11 cellular contexts compared by ENCODE assay signal in genomic region chr10:18649364-18649959, GRCh38. TPM values are rescaled to one million over a fixed set of nuclear protein-coding genes. Genes with fewer than 3 reads are reported as not detected.
DNase-seq lines count a peak whose midpoint lies in the region; ATAC-seq and TF ChIP-seq lines count a peak whose summit lies in the region.
"Had no signal": no experiment of that assay in that cellular context is flagged by ENCODE, and none has a peak within 500 bp of the region (broad histone marks: within the 10 kb centered on the region; RNA-seq: fewer than 3 reads in every experiment).

No MANE protein-coding gene starts in this region.

- no peak overlapping the region for H2BK20ac ChIP-seq in IMR-90 (ENCODE audit: low read depth, low read length)

- H3K14ac ChIP-seq in IMR-90 (replicated peaks; ENCODE audit: low read depth, low read length), result no peak overlapping the region

- H3K23ac ChIP-seq in IMR-90 (ENCODE audit: low read depth, low read length), result no peak overlapping the region

- H4K20me1 ChIP-seq in IMR-90 (ENCODE audit: insufficient read depth, low read length), result no peaks in the 10 kb centered on the region

- no TSS peak for BruUV-seq in IMR-90 (replicated peaks; lab: Mats Ljungman, UMichigan)

- no peak for ATAC-seq in CD8-positive, alpha-beta T cell
- ATAC-seq in IMR-90 (ENCODE audit: low read depth) (no peak), right lobe of liver (peak in 1 of 4 donors; percentile 5), GM21737 (IDR thresholded peaks at IDR 0.05; ENCODE audit: unreplicated experiment) (no peak)

- H3K36me3 ChIP-seq in CD8-positive, alpha-beta T cell (ENCODE audit: insufficient read depth, low read length), result no peaks in the 10 kb centered on the region
- no peaks in the 10 kb centered on the region for H3K36me3 ChIP-seq in IMR-90 (ENCODE audit: control insufficient read depth, insufficient read depth, low read length)
- H3K36me3 ChIP-seq in right lobe of liver, result peaks cover 0 to 13% (median 0%) of the 10 kb centered on the region in 4 donors

- in situ Hi-C loops in IMR-90 (cut with MboI; ENCODE audit: low sequenced_read_pairs), result no loop called here

- H3K79me1 ChIP-seq in IMR-90 (ENCODE audit: low read depth in 1 of 2, low read length in 2 of 2), result peaks cover 13 to 24% of the 10 kb centered on the region in 2 experiments

- H3K27me3 Mint-ChIP-seq in CD8-positive, alpha-beta T cell (ENCODE audit: low read depth), result no peaks in the 10 kb centered on the region
- no peaks in the 10 kb centered on the region for H3K27me3 Mint-ChIP-seq in activated T-helper 1 cell treated with anti-CD3 and anti-CD28 coated beads, Interleukin-12 subunit alpha, Interleukin-12 subunit beta, Interleukin-2, Interleukin-4 antibody, amounts not matched to agents 30 ng/mL and 10 ng/mL and 1 ng/mL, durations not matched to agents 14 hours and 24 hours and 36 hours (ENCODE audit: insufficient read depth)

- peaks cover 47% of the 10 kb centered on the region for H3K36me3 Mint-ChIP-seq in CD8-positive, alpha-beta T cell
- H3K36me3 Mint-ChIP-seq in activated T-helper 1 cell treated with anti-CD3 and anti-CD28 coated beads, Interleukin-12 subunit alpha, Interleukin-12 subunit beta, Interleukin-2, Interleukin-4 antibody, amounts not matched to agents 30 ng/mL and 10 ng/mL and 1 ng/mL, durations not matched to agents 14 hours and 24 hours and 36 hours (ENCODE audit: low read depth), result peaks cover 12% of the 10 kb centered on the region

- WGBS in IMR-90 (ENCODE audit: extremely low coverage in 2 of 2, insufficient read length in 1 of 2), 2 experiments, result no CpG with 5 or more reads among the region's 7 CpGs
- WGBS in right lobe of liver (ENCODE audit: insufficient coverage, low coverage, low lambda C conversion rate, missing lambda C conversion rate), result 23% methylated on average over 7 of the region's 7 CpGs

- H2AK5ac ChIP-seq in IMR-90 (ENCODE audit: low read depth, low read length), result no peak overlapping the region

- no peak overlapping the region for H3K27ac Mint-ChIP-seq in CD8-positive, alpha-beta T cell
- H3K27ac Mint-ChIP-seq in activated T-helper 1 cell treated with anti-CD3 and anti-CD28 coated beads, Interleukin-12 subunit alpha, Interleukin-12 subunit beta, Interleukin-2, Interleukin-4 antibody, amounts not matched to agents 30 ng/mL and 10 ng/mL and 1 ng/mL, durations not matched to agents 14 hours and 24 hours and 36 hours, result peak overlapping the region; percentile 70

- peak overlapping the region in 1 of 2 experiments; percentile 46; a peak in 1 of 4 replicates for H4K8ac ChIP-seq in IMR-90 (ENCODE audit: low read depth in 2 of 2, low read length in 2 of 2)

- no peak overlapping the region for H3K27ac ChIP-seq in CD8-positive, alpha-beta T cell (ENCODE audit: low read depth, low read length)
- H3K27ac ChIP-seq in IMR-90 (ENCODE audit: insufficient read depth, low read length), result no peak overlapping the region
- peak overlapping the region; percentile 92 to 95 (median 92) for H3K27ac ChIP-seq in right lobe of liver
- H3K27ac ChIP-seq in coronary artery, result no peak overlapping the region
- H3K27ac ChIP-seq: thoracic aorta had no signal

- peak overlapping the region; percentile 81 for H3K4me2 ChIP-seq in IMR-90 (ENCODE audit: low read depth, low read length)

- TF ChIP-seq RAD21 in IMR-90 (IDR thresholded peaks at IDR 0.05; ENCODE audit: low read length), result no peak

- POLR2A ChIA-PET in CD8-positive, alpha-beta T cell (lab: Charles Lee), result interaction anchor here (1.6 kb wide), 1 partner anchor 10 kb away, joined by 4 read pairs; the partner anchor contains the start of gene ARL5B
- POLR2A ChIA-PET in IMR-90 (lab: Charles Lee; ENCODE audit: unreplicated experiment), result no interaction called here

- no peak overlapping the region for H2AK9ac ChIP-seq in IMR-90 (replicated peaks; ENCODE audit: low read depth, low read length, poor library complexity)

- H3K4ac ChIP-seq in IMR-90 (ENCODE audit: low read depth, low read length), result no peak overlapping the region

- no peak overlapping the region for H2AFZ ChIP-seq in IMR-90 (replicated peaks; ENCODE audit: low read length, poor library complexity)

- dilution Hi-C loops in IMR-90 (cut with HindIII; ENCODE audit: low sequenced_read_pairs, unreplicated experiment), result no loop called here

- peak overlapping the region; percentile 98 for H3K4me3 Mint-ChIP-seq in CD8-positive, alpha-beta T cell
- H3K4me3 Mint-ChIP-seq in activated T-helper 1 cell treated with anti-CD3 and anti-CD28 coated beads, Interleukin-12 subunit alpha, Interleukin-12 subunit beta, Interleukin-2, Interleukin-4 antibody, amounts not matched to agents 30 ng/mL and 10 ng/mL and 1 ng/mL, durations not matched to agents 14 hours and 24 hours and 36 hours, result peak overlapping the region; percentile 96

- no peaks in the 10 kb centered on the region for H3K27me3 ChIP-seq in CD8-positive, alpha-beta T cell (ENCODE audit: insufficient read depth, low read length)
- H3K27me3 ChIP-seq in IMR-90 (ENCODE audit: control insufficient read depth, insufficient read depth, low read length), result no peaks in the 10 kb centered on the region
- no peaks in the 10 kb centered on the region for H3K27me3 ChIP-seq in right lobe of liver

- no peak for DNase-seq in CD8-positive, alpha-beta T cell
- no peak for DNase-seq in IMR-90
- no peak for DNase-seq in activated T-helper 1 cell treated with anti-CD3 and anti-CD28 coated beads, Interleukin-12 subunit alpha, Interleukin-12 subunit beta, Interleukin-2, Interleukin-4 antibody, amounts not matched to agents 30 ng/mL and 10 ng/mL and 1 ng/mL, durations not matched to agents 14 hours and 24 hours and 36 hours (ENCODE audit: low spot score)
- no peak for DNase-seq in right lobe of liver
- no peak for DNase-seq in coronary artery (ENCODE audit: low spot score)
- DNase-seq in NCI-H1105 treated with DMSO at 0.1 percent for 48 hours (lab: John Stamatoyannopoulos, UW), result no peak
- no peak for DNase-seq in T1000 (lab: John Stamatoyannopoulos, UW)
- DNase-seq: NCI-H446 treated with DMSO at 0.1 percent for 48 hours; stimulated activated CD4-positive, alpha-beta T cell treated with anti-CD3 and anti-CD28 coated beads, Interleukin-12 subunit alpha, Interleukin-12 subunit beta, amount 100 ng/mL, for 4 hours had no signal

- no peaks in the 10 kb centered on the region for H3K9me3 ChIP-seq in CD8-positive, alpha-beta T cell (ENCODE audit: low read length)
- H3K9me3 ChIP-seq in IMR-90 (ENCODE audit: control insufficient read depth, insufficient read depth, low read length), result no peaks in the 10 kb centered on the region
- no peaks in the 10 kb centered on the region for H3K9me3 ChIP-seq in right lobe of liver
- H3K9me3 ChIP-seq: thoracic aorta had no signal

- peak overlapping the region; percentile 14; the same call in 1 of the 2 replicates for H3K9ac ChIP-seq in IMR-90 (ENCODE audit: low read depth, low read length)

- no peak overlapping the region for H2BK120ac ChIP-seq in IMR-90 (ENCODE audit: low read depth, low read length)

- H3K56ac ChIP-seq in IMR-90 (ENCODE audit: extremely low read depth, insufficient read depth, low read length), result no peak overlapping the region

- no peaks in the 10 kb centered on the region for H3K9me3 Mint-ChIP-seq in CD8-positive, alpha-beta T cell
- no peaks in the 10 kb centered on the region for H3K9me3 Mint-ChIP-seq in activated T-helper 1 cell treated with anti-CD3 and anti-CD28 coated beads, Interleukin-12 subunit alpha, Interleukin-12 subunit beta, Interleukin-2, Interleukin-4 antibody, amounts not matched to agents 30 ng/mL and 10 ng/mL and 1 ng/mL, durations not matched to agents 14 hours and 24 hours and 36 hours

- peaks cover 41% of the 10 kb centered on the region for H3K4me1 Mint-ChIP-seq in CD8-positive, alpha-beta T cell (ENCODE audit: low read depth)
- H3K4me1 Mint-ChIP-seq in activated T-helper 1 cell treated with anti-CD3 and anti-CD28 coated beads, Interleukin-12 subunit alpha, Interleukin-12 subunit beta, Interleukin-2, Interleukin-4 antibody, amounts not matched to agents 30 ng/mL and 10 ng/mL and 1 ng/mL, durations not matched to agents 14 hours and 24 hours and 36 hours (ENCODE audit: low read depth), result peaks cover 48% of the 10 kb centered on the region

- TF ChIP-seq POLR2A in IMR-90 (IDR thresholded peaks at IDR 0.05; ENCODE audit: low read depth, low read length), result no peak
- TF ChIP-seq POLR2A in right lobe of liver (IDR thresholded peaks at IDR 0.05), result no peak

- CTCF ChIA-PET in CD8-positive, alpha-beta T cell (lab: Charles Lee), result interaction anchor here (1.0 kb wide), 1 partner anchor 24 kb away, joined by 3 read pairs; no protein-coding TSS in a partner anchor
- CTCF ChIA-PET in IMR-90 (lab: Yijun Ruan, JAX), result interaction anchor here (0.6 kb wide), 2 partner anchors 10 to 40 kb away, joined by 3 read pairs; no protein-coding TSS in a partner anchor

- no peak overlapping the region for H4K91ac ChIP-seq in IMR-90 (ENCODE audit: insufficient read depth, low read depth, low read length)

- no peak overlapping the region for H3K4me3 ChIP-seq in CD8-positive, alpha-beta T cell (ENCODE audit: low read depth, low read length)
- H3K4me3 ChIP-seq in IMR-90 (ENCODE audit: insufficient read depth, low read depth, low read length) (no peak overlapping the region), right lobe of liver (peak overlapping the region; percentile 64 to 73 (median 64)), coronary artery (no peak overlapping the region)

- no peak overlapping the region for H2BK5ac ChIP-seq in IMR-90 (ENCODE audit: low read depth, low read length, poor library complexity, severe bottlenecking)

- no peak overlapping the region for H2BK15ac ChIP-seq in IMR-90 (ENCODE audit: low read depth, low read length)

- H3K4me1 ChIP-seq in CD8-positive, alpha-beta T cell (ENCODE audit: insufficient read depth, low read length), result peaks cover 24% of the 10 kb centered on the region
- H3K4me1 ChIP-seq in IMR-90 (ENCODE audit: control insufficient read depth, insufficient read depth, low read length) (no peaks in the 10 kb centered on the region), right lobe of liver (peaks cover 0 to 22% (median 6%) of the 10 kb centered on the region in 4 donors)

- no peak for TF ChIP-seq CTCF in CD8-positive, alpha-beta T cell (IDR thresholded peaks at IDR 0.05)
- TF ChIP-seq CTCF in IMR-90 (conservative IDR thresholded peaks at IDR 0.05; ENCODE audit: low read depth, low read length) (no peak), right lobe of liver (IDR thresholded peaks at IDR 0.05) (no peak), coronary artery (IDR thresholded peaks at IDR 0.05) (no peak)

- intact Hi-C loops in CD8-positive, alpha-beta T cell (cut with DNase I, micrococcal nuclease), result no loop called here
- intact Hi-C loops in IMR-90 (cut with micrococcal nuclease) (no loop called here), right lobe of liver (cut with DNase I) (no loop called here)
- intact Hi-C loops in activated T-helper 1 cell treated with anti-CD3 and anti-CD28 coated beads, Interleukin-12 subunit alpha, Interleukin-12 subunit beta, Interleukin-2, Interleukin-4 antibody, amounts not matched to agents 30 ng/mL and 10 ng/mL and 1 ng/mL, durations not matched to agents 14 hours and 24 hours and 36 hours (cut with micrococcal nuclease), result loop anchor here (2.0 kb wide), 1 partner anchor 13 kb away; no protein-coding TSS in a partner anchor

- no peak overlapping the region for H4K5ac ChIP-seq in IMR-90 (ENCODE audit: low read depth, low read length)

- H3K18ac ChIP-seq in IMR-90 (ENCODE audit: low read depth, low read length), result no peak overlapping the region

- no peaks in the 10 kb centered on the region for H3K9me1 ChIP-seq in IMR-90 (ENCODE audit: insufficient read depth, low read length)

RNA-seq across cellular contexts. Expression of gene NSUN6, which starts 1.9 kb away (rescaled TPM):
- total RNA-seq in CD8-positive, alpha-beta T cell, result 10 to 100 TPM; 21.8 to 22.4 TPM
- total RNA-seq in IMR-90 (2012; rRNA removed) (11.4 and 11.5 TPM in 2 replicates), right lobe of liver (10 to 100 TPM; 19.0 to 34.0 (median 27.9) TPM)
- 4.1 and 4.6 TPM in 2 replicates for polyA plus RNA-seq in IMR-90 (2012; rRNA removed)
- 0.73 and 1.1 TPM in 2 replicates for polyA plus RNA-seq in IMR-90 (2012; cell fraction: cytosol; rRNA removed)
- polyA plus RNA-seq in IMR-90 (2012; cell fraction: nucleus; rRNA removed; ENCODE audit: low replicate concordance), result 1.6 and 13.3 TPM in 2 replicates
- 12.2 and 12.8 TPM in 2 replicates for total RNA-seq in activated T-helper 1 cell treated with anti-CD3 and anti-CD28 coated beads, Interleukin-12 subunit alpha, Interleukin-12 subunit beta, Interleukin-2, Interleukin-4 antibody, amounts not matched to agents 30 ng/mL and 10 ng/mL and 1 ng/mL, durations not matched to agents 14 hours and 24 hours and 36 hours

RNA-seq across cellular contexts. Expression of gene ARL5B, which starts 9.8 kb away (rescaled TPM):
- 10 to 100 TPM; 12.2 to 12.4 TPM for total RNA-seq in CD8-positive, alpha-beta T cell
- 12.0 and 32.8 TPM in 2 replicates for total RNA-seq in IMR-90 (2012; rRNA removed)
- polyA plus RNA-seq in IMR-90 (2012; rRNA removed), result 4.8 and 5.9 TPM in 2 replicates
- polyA plus RNA-seq in IMR-90 (2012; cell fraction: cytosol; rRNA removed), result 0.69 and 0.88 TPM in 2 replicates
- polyA plus RNA-seq in IMR-90 (2012; cell fraction: nucleus; rRNA removed; ENCODE audit: low replicate concordance), result 3.1 and 41.9 TPM in 2 replicates
- 14.4 and 15.2 TPM in 2 replicates for total RNA-seq in activated T-helper 1 cell treated with anti-CD3 and anti-CD28 coated beads, Interleukin-12 subunit alpha, Interleukin-12 subunit beta, Interleukin-2, Interleukin-4 antibody, amounts not matched to agents 30 ng/mL and 10 ng/mL and 1 ng/mL, durations not matched to agents 14 hours and 24 hours and 36 hours
- 10 to 100 TPM in 4 of 6 experiments, 1 to 10 TPM in 2; 7.9 to 32.6 (median 20.4) TPM for total RNA-seq in right lobe of liver

Comparison
In these comparisons a context has a peak if more than half of its experiments do, and no peak if none do; other contexts are left out.
1. H3K27ac ChIP-seq: peak in right lobe of liver (3 of 3); none in CD8-positive, alpha-beta T cell (single experiment), IMR-90 (single experiment) and coronary artery (0 of 2).
2. H3K4me3 ChIP-seq: peak in right lobe of liver (3 of 3); none in CD8-positive, alpha-beta T cell (single experiment), IMR-90 (single experiment) and coronary artery (single experiment).